7 cellular contexts compared by ENCODE assay signal in the genomic region with DNA sequence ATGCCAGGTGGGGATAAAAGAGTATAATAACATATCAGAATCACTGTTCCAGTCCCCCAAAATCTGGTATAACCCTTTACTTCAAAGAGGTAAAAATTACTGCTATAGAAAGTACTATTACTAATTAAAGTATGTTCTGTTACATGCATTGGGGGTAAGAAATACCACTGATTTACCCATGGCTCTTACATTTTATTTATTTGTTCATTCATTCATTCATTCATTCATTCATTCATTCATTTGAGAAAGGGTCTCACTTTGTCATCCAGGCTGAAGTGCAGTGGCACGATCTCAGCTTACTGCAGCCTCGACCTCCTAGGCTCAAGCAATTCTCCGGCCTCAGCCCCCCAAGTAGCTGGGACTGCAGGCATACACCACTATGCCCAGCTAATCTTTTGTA.
"Had no signal": no experiment of that assay in that cellular context is flagged by ENCODE, and none has a peak within 500 bp of the region (broad histone marks: within the 10 kb centered on the region; RNA-seq: fewer than 3 reads in every experiment).

No MANE protein-coding gene starts in this region.

- FAIRE-seq: G401.6, GM12891, GM12892, GM18507, GM19239 had no signal

- DNase-seq: GDM1, GF-D8 had no signal
